ENCODE assay signal across 8 cellular contexts in genomic region chr11:121293276-121293569, GRCh38. TPM values are rescaled to one million over a fixed set of nuclear protein-coding genes. Genes with fewer than 3 reads are reported as not detected.
DNase-seq lines count a peak whose midpoint lies in the region; ATAC-seq, FAIRE-seq and TF ChIP-seq lines count a peak whose summit lies in the region.

No MANE protein-coding gene starts in this region.

- peak overlapping the region; percentile 100 for H3K27ac Mint-ChIP-seq in T-helper 17 cell

- no peak for ATAC-seq in T-helper 17 cell
- ATAC-seq in heart left ventricle = no peak
- peak in 1 of 2 donors; percentile 7 for ATAC-seq in gastrocnemius medialis

- WGBS in GM23248 (ENCODE audit: low coverage in 1 of 2, low lambda C conversion rate in 2 of 2, missing lambda C conversion rate in 2 of 2), 2 experiments = 1 to 4% methylated on average over 5 of the region's 5 CpGs
- WGBS in heart left ventricle, 4 donors = 0 to 3% (median 1%) methylated on average over 5 of the region's 5 CpGs

- intact Hi-C loops in heart left ventricle (cut with DNase I) (no loop called here), gastrocnemius medialis (cut with DNase I; ENCODE audit: low total_unique reads) (loop anchor here (2.0 to 10.0 kb wide), 2 partner anchors 42 to 802 kb away; no protein-coding TSS in a partner anchor)

- H3K4me1 ChIP-seq in GM23248 (ENCODE audit: insufficient read depth) (peaks cover 7% of the 10 kb centered on the region), heart left ventricle (peaks cover 0 to 25% (median 9%) of the 10 kb centered on the region in 12 donors), gastrocnemius medialis (peaks cover 10 to 11% of the 10 kb centered on the region in 2 donors)

- H3K4me3 Mint-ChIP-seq in T-helper 17 cell = peak overlapping the region; percentile 98

- no peak for FAIRE-seq in H54 (lab: Jason Lieb, UNC)

- peaks cover 54% of the 10 kb centered on the region for H3K79me2 ChIP-seq in GM23248 (ENCODE audit: insufficient read depth)

- H3K9me2 ChIP-seq in GM23248 (ENCODE audit: insufficient read depth) = no peaks in the 10 kb centered on the region

- peak; percentile 67 for DNase-seq in GM23248
- no peak for DNase-seq in T-helper 17 cell
- no peak for DNase-seq in heart left ventricle
- no peak for DNase-seq in gastrocnemius medialis
- DNase-seq in UCSD-AML1 (lab: John Stamatoyannopoulos, UW; ENCODE audit: unreplicated experiment) = no peak
- DNase-seq in GM13977 (ENCODE audit: low spot score) = no peak
- no peak for DNase-seq in glomerular visceral epithelial cell (ENCODE audit: extremely low spot score)
- DNase-seq in H54 (ENCODE audit: insufficient read length, low spot score) = no peak

- peaks cover 8% of the 10 kb centered on the region for H3F3A ChIP-seq in GM23248 (ENCODE audit: insufficient read depth)

- H3K9me3 ChIP-seq in GM23248 (ENCODE audit: low read depth) = no peaks in the 10 kb centered on the region
- H3K9me3 ChIP-seq in T-helper 17 cell (ENCODE audit: control insufficient read depth, low read length, poor library complexity, severe bottlenecking) = no peaks in the 10 kb centered on the region
- H3K9me3 ChIP-seq in heart left ventricle = no peaks in the 10 kb centered on the region
- no peaks in the 10 kb centered on the region for H3K9me3 ChIP-seq in gastrocnemius medialis

- H3K9ac ChIP-seq in GM23248 = peak overlapping the region; percentile 87

- H4K20me1 ChIP-seq in GM23248 (ENCODE audit: insufficient read depth) = no peaks in the 10 kb centered on the region

- H2AFZ ChIP-seq in GM23248 = peak overlapping the region; percentile 100

- peaks cover 5% of the 10 kb centered on the region; the same call in 1 of the 2 replicates for H3K27me3 ChIP-seq in GM23248 (replicated peaks; ENCODE audit: insufficient read depth)
- no peaks in the 10 kb centered on the region for H3K27me3 ChIP-seq in heart left ventricle
- H3K27me3 ChIP-seq in gastrocnemius medialis = no peaks in the 10 kb centered on the region

- no peaks in the 10 kb centered on the region for H3K27me3 Mint-ChIP-seq in T-helper 17 cell

- H3K27ac ChIP-seq in GM23248 = peak overlapping the region; percentile 58
- H3K27ac ChIP-seq in heart left ventricle = peak overlapping the region in 11 of 12 donors; percentile 72 to 91 (median 85)
- peak overlapping the region; percentile 77 to 86 (median 82) for H3K27ac ChIP-seq in gastrocnemius medialis

- no peaks in the 10 kb centered on the region for H3K36me3 ChIP-seq in GM23248 (ENCODE audit: low read depth)
- peaks cover 0 to 4% (median 0%) of the 10 kb centered on the region in 9 donors for H3K36me3 ChIP-seq in heart left ventricle
- no peaks in the 10 kb centered on the region for H3K36me3 ChIP-seq in gastrocnemius medialis

- peaks cover 6% of the 10 kb centered on the region for H3K36me3 Mint-ChIP-seq in T-helper 17 cell (ENCODE audit: low read depth)

- in situ Hi-C loops in GM23248 (cut with MboI) (no loop called here), gastrocnemius medialis (cut with MboI; ENCODE audit: low sequenced_read_pairs in 4 of 4) (no loop called here), GM13977 (cut with MboI; ENCODE audit: low pct_unique_long_range_greater_than_20kb, low sequenced_read_pairs, unreplicated experiment) (no loop called here)

- peaks cover 35% of the 10 kb centered on the region for H3K4me1 Mint-ChIP-seq in T-helper 17 cell

- TF ChIP-seq POLR2A in heart left ventricle (IDR thresholded peaks at IDR 0.05) (no peak), gastrocnemius medialis (IDR thresholded peaks at IDR 0.05) (no peak), H54 (IDR thresholded peaks at IDR 0.05; ENCODE audit: low read depth, low read length) (no peak)

- peak overlapping the region; percentile 94 for H3K4me2 ChIP-seq in GM23248 (ENCODE audit: unreplicated experiment)

- H3K4me3 ChIP-seq in GM23248 (peak overlapping the region; percentile 94), heart left ventricle (peak overlapping the region; percentile 47 to 91 (median 82)), gastrocnemius medialis (peak overlapping the region; percentile 68 to 95 (median 88))

- TF ChIP-seq CTCF in heart left ventricle (IDR thresholded peaks at IDR 0.05) (no peak), gastrocnemius medialis (IDR thresholded peaks at IDR 0.05 in 4 of 5, conservative IDR thresholded peaks at IDR 0.05 in 1 of 5) (no peak), GM13977 (IDR thresholded peaks at IDR 0.05; ENCODE audit: extremely low read depth, insufficient read depth, missing control alignments) (no peak)

RNA-seq across cellular contexts. Expression of gene SC5D, which starts 0.7 kb away (rescaled TPM):
- total RNA-seq in GM23248 (2014; rRNA removed; shearing (Covaris generic)) = 25.5 and 32.7 TPM in 2 replicates
- polyA plus RNA-seq in GM23248 (2016; fragmentation: Nextera tagmentation; extraction: Ambion mirVana) (27.7 and 28.4 TPM in 2 replicates), heart left ventricle (10 to 100 TPM; 16.9 to 18.7 TPM)
- total RNA-seq in T-helper 17 cell (10 to 100 TPM; 24.7 to 29.7 TPM), heart left ventricle (10 to 100 TPM; 18.3 to 28.9 (median 27.1) TPM), gastrocnemius medialis (10 to 100 TPM in 1 of 4 donors, 1 to 10 TPM in 3; 5.7 to 11.5 (median 6.5) TPM)
